In genomic region chr19:18418034-18418724, GRCh38 we compare ENCODE assay signal across 1 cellular context.
TF ChIP-seq lines count a peak whose summit lies in the region.

No MANE protein-coding gene starts in this region.

TF ChIP-seq in HCT116, 20 proteins besides CTCF, POLR2A, EP300 and RAD21 (continued from another document):
- TF ChIP-seq ZBTB33 (IDR thresholded peaks at IDR 0.05; ENCODE audit: extremely low read depth, insufficient replicate concordance, low read length) (no peak), ZFX (IDR thresholded peaks at IDR 0.05) (no peak), EZH2phosphoT487 (IDR thresholded peaks at IDR 0.05; ENCODE audit: borderline replicate concordance) (no peak), ATF3 (IDR thresholded peaks at IDR 0.05) (no peak), CBX3 (IDR thresholded peaks at IDR 0.05; ENCODE audit: low read depth) (no peak)
TF ChIP-seq in HCT116: peak in this region for 0.
